Comparison of ENCODE assay signal across 3 cellular contexts in genomic region chr19:43245848-43246247, GRCh38. TPM values are rescaled to one million over a fixed set of nuclear protein-coding genes. Genes with fewer than 3 reads are reported as not detected.
"Had no signal": no experiment of that assay in that cellular context is flagged by ENCODE, and none has a peak within 500 bp of the region (broad histone marks: within the 10 kb centered on the region; RNA-seq: fewer than 3 reads in every experiment).

No MANE protein-coding gene starts in this region.

RNA-seq across cellular contexts. Expression of gene PSG9, which starts 23.5 kb away (rescaled TPM):
- total RNA-seq: LHCN-M2, MCF 10A, NCI-H460 had no signal

RNA-seq across cellular contexts. Expression of gene PSG4, which starts 40.4 kb away (rescaled TPM):
- total RNA-seq: NCI-H460 had no signal

RNA-seq across cellular contexts. Expression of gene PSG5, which starts 59.5 kb away (rescaled TPM):
- total RNA-seq: MCF 10A, NCI-H460 had no signal
